In genomic region chrX:70422886-70423336, GRCh38 we compare ENCODE assay signal across 1 cellular context.
TF ChIP-seq lines count a peak whose summit lies in the region.

TSS of gene GDPD2 (plus strand) at chrX:70423314. CDS start at chrX:70424985, 1,671 bp downstream.

TF ChIP-seq in HEK293, 187 proteins besides CTCF, POLR2A, EP300 and RAD21 (continued from another document):
- TF ChIP-seq ZNF704 (tag by site-specific recombination; IDR thresholded peaks at IDR 0.05) (no peak), ZNF202 (tag by site-specific recombination; IDR thresholded peaks at IDR 0.05; ENCODE audit: borderline replicate concordance) (no peak), ZNF548 (tag by site-specific recombination; IDR thresholded peaks at IDR 0.05) (no peak), KLF1 (tag by site-specific recombination; IDR thresholded peaks at IDR 0.05) (no peak), HOXA7 (CRISPR knock-in tag; IDR thresholded peaks at IDR 0.05; ENCODE audit: borderline replicate concordance) (no peak), ZFP69B (tag by site-specific recombination; IDR thresholded peaks at IDR 0.05) (no peak), GLI2 (tag by site-specific recombination; IDR thresholded peaks at IDR 0.05; ENCODE audit: borderline replicate concordance, low read depth) (no peak), EGR2 (tag by site-specific recombination; IDR thresholded peaks at IDR 0.05; ENCODE audit: low read depth) (peak; percentile 56; the same call in 1 of the 2 replicates), GLIS2 (tag by site-specific recombination; IDR thresholded peaks at IDR 0.05) (peak; percentile 60; the same call in 1 of the 2 replicates), ZNF670 (tag by site-specific recombination; IDR thresholded peaks at IDR 0.05; ENCODE audit: low read depth) (no peak), MZF1 (tag by site-specific recombination; IDR thresholded peaks at IDR 0.05; ENCODE audit: borderline replicate concordance) (no peak), ZNF792 (tag by site-specific recombination; IDR thresholded peaks at IDR 0.05) (no peak)
